Comparison of ENCODE assay signal across 10 cellular contexts in the genomic region with DNA sequence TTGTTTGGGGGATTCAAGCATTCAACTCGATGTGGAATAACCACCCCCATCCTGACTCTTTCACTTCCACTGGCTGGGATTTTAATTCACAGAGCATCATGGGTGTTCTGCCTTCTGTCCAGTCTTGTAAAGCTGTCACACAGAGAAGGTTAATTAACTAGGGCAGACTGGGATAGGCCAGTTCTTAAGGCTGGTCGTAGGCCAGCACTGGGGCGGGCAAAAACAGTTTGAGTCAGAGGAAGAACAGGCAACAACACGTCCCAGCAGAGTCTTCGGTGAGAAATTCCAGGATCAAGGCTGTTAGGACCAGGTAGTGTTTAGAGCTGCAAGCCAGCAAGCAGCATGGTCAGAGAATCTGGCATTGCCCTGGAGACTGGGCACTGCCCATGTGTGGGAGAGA. TPM values are rescaled to one million over a fixed set of nuclear protein-coding genes. Genes with fewer than 3 reads are reported as not detected.
DNase-seq lines count a peak whose midpoint lies in the region; ATAC-seq and TF ChIP-seq lines count a peak whose summit lies in the region.
"Had no signal": no experiment of that assay in that cellular context is flagged by ENCODE, and none has a peak within 500 bp of the region (broad histone marks: within the 10 kb centered on the region; RNA-seq: fewer than 3 reads in every experiment).

No MANE protein-coding gene starts in this region.

- H3K27me3 Mint-ChIP-seq in type B pancreatic cell (peaks cover 8% of the 10 kb centered on the region), endothelial cell (ENCODE audit: unreplicated experiment) (peaks cover 14% of the 10 kb centered on the region)

- H3K36me3 Mint-ChIP-seq in type B pancreatic cell: peaks cover 4% of the 10 kb centered on the region
- H3K36me3 Mint-ChIP-seq in endothelial cell (ENCODE audit: low read depth, unreplicated experiment): peaks cover 4% of the 10 kb centered on the region

- H3K27ac Mint-ChIP-seq in type B pancreatic cell (peak overlapping the region; percentile 81), endothelial cell (ENCODE audit: unreplicated experiment) (no peak overlapping the region)

- ATAC-seq in left lobe of liver: peak; percentile 24
- no peak for ATAC-seq in GM19023 (IDR thresholded peaks at IDR 0.05; ENCODE audit: unreplicated experiment)

- TF ChIP-seq CTCF in type B pancreatic cell (conservative IDR thresholded peaks at IDR 0.05) (no peak), endothelial cell (IDR thresholded peaks at IDR 0.05; ENCODE audit: unreplicated experiment) (no peak)

- H3K4me1 Mint-ChIP-seq in type B pancreatic cell (ENCODE audit: unreplicated experiment): peaks cover 29% of the 10 kb centered on the region
- H3K4me1 Mint-ChIP-seq in endothelial cell (ENCODE audit: unreplicated experiment): peaks cover 7% of the 10 kb centered on the region

- DNase-seq in NCI-H82 (lab: John Stamatoyannopoulos, UW) (peak; percentile 71), NCI-H82 treated with DMSO at 0.1 percent for 48 hours (lab: John Stamatoyannopoulos, UW; ENCODE audit: unreplicated experiment) (no peak), ecto neural progenitor cell (ENCODE audit: low spot score) (peak; percentile 52), left lobe of liver (ENCODE audit: low spot score) (peak; percentile 78), type B pancreatic cell (ENCODE audit: extremely low spot score, unreplicated experiment) (no peak), endothelial cell (ENCODE audit: low spot score) (no peak), T-helper 2 cell (no peak)
- DNase-seq: SHP77 had no signal

- H3K9me3 Mint-ChIP-seq in type B pancreatic cell (peaks cover 10% of the 10 kb centered on the region), endothelial cell (ENCODE audit: unreplicated experiment) (no peaks in the 10 kb centered on the region)
- H3K9me3 Mint-ChIP-seq: central memory CD8-positive, alpha-beta T cell had no signal

- H3K4me3 Mint-ChIP-seq in type B pancreatic cell (peak overlapping the region; percentile 32), endothelial cell (ENCODE audit: unreplicated experiment) (no peak overlapping the region)
- H3K4me3 Mint-ChIP-seq: central memory CD8-positive, alpha-beta T cell had no signal

RNA-seq across cellular contexts. Expression of gene RNF152, which starts 4.0 kb away (rescaled TPM):
- total RNA-seq in left lobe of liver: 102 TPM
- 23.6 and 28.9 TPM in 2 replicates for total RNA-seq in type B pancreatic cell (ENCODE audit: low replicate concordance)
- total RNA-seq in endothelial cell (ENCODE audit: unreplicated experiment): 4.1 TPM

Comparison
In these comparisons a context has a peak if more than half of its experiments do, and no peak if none do; other contexts are left out.
1. DNase-seq: peak in NCI-H82 (single experiment), ecto neural progenitor cell (single experiment) and left lobe of liver (single experiment); none in NCI-H82 treated with DMSO at 0.1 percent for 48 hours (single experiment), type B pancreatic cell (single experiment), endothelial cell (single experiment) and T-helper 2 cell (0 of 5).